ENCODE assay signal across 7 cellular contexts in the genomic region with DNA sequence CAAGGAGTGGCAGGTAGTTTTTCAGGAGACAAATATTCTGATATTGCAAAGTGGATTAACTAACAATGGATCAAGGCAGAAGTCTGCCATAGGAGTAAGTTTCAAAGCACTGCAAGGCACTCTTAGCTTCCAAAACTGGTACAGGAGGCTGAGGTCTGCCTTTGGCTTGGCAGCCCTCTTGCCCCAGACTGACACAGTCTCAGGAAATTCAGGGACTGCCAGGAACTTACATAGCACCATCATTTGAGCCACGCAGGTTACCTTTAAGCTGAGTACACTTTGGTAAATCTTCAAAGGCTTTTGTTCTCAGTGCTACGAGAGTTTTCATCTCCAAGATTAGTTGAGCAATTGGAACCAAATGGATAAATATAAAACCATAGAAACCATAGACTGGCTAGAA. TPM values are rescaled to one million over a fixed set of nuclear protein-coding genes. Genes with fewer than 3 reads are reported as not detected.
"Had no signal": no experiment of that assay in that cellular context is flagged by ENCODE, and none has a peak within 500 bp of the region (broad histone marks: within the 10 kb centered on the region; RNA-seq: fewer than 3 reads in every experiment).

No MANE protein-coding gene starts in this region.

- H3K4me3 Mint-ChIP-seq: IgD-negative memory B cell had no signal

- H3K36me3 Mint-ChIP-seq: IgD-negative memory B cell had no signal

- H3K27ac Mint-ChIP-seq: IgD-negative memory B cell had no signal

- H3K4me1 Mint-ChIP-seq: IgD-negative memory B cell had no signal

- H3K27ac ChIP-seq: HL-60 had no signal

- DNase-seq: IMR-90, KBM-7 had no signal

- H3K4me3 ChIP-seq: K562 had no signal

- ATAC-seq: HepG2, K562 had no signal

RNA-seq across cellular contexts. Expression of gene ANKRD29, which starts 18.9 kb away (rescaled TPM):
- total RNA-seq: HepG2, HT1080 had no signal
- polyA plus RNA-seq: HepG2, IgD-negative memory B cell, K562 had no signal

RNA-seq across cellular contexts. Expression of gene LAMA3, which starts 45.4 kb away (rescaled TPM):
- polyA plus RNA-seq: IgD-negative memory B cell, K562 had no signal
